In the genomic region with DNA sequence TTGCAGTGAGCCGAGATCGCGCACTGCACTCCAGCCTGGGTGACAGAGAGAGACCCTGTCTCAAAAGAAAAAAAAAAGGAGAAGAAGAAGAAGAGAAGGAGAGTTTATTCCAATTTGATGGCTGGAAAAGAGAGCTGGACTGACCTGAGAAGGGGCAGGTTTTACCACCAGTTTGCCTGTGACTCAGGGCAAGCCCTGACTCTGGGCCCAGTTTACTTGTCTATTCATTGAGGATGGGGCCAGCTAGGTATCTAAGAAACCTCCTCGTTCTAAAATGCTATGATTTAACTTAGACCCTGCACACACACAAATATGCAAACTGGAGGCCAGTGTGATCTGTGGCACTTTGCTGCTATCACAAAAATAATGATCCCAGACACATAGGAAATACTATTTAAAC, we compare ENCODE assay signal across 15 cellular contexts.
A peak's percentile ranks its signal among the peaks of the same experiment; 100 is the strongest.
DNase-seq lines count a peak whose midpoint lies in the region; ATAC-seq and TF ChIP-seq lines count a peak whose summit lies in the region.
"Had no signal": no experiment of that assay in that cellular context is flagged by ENCODE, and none has a peak within 500 bp of the region (broad histone marks: within the 10 kb centered on the region; RNA-seq: fewer than 3 reads in every experiment).

No MANE protein-coding gene starts in this region.

- H3K4me3 ChIP-seq in thoracic aorta (no peak overlapping the region), esophagus muscularis mucosa (no peak overlapping the region)
- H3K4me3 ChIP-seq: BLaER1 had no signal

- H3K4me3 Mint-ChIP-seq in natural killer cell (no peak overlapping the region), mesothelial cell of epicardium (no peak overlapping the region)
- no peak overlapping the region for H3K4me3 Mint-ChIP-seq in natural killer cell treated with Interleukin-12 subunit alpha and Interleukin-12 subunit beta and Interleukin-15 and Interleukin-18, amount 100 ng/mL, for 72 hours
- H3K4me3 Mint-ChIP-seq in activated T-helper 2 cell treated with anti-CD3 and anti-CD28 coated beads, Interferon-gamma antibody, Interleukin-2, Interleukin-4, amounts not matched to agents 10 μg/mL and 5 μg/mL and 100 μg/mL, durations not matched to agents 14 hours and 24 hours and 36 hours (ENCODE audit: low read depth) = no peak overlapping the region

- H3K27me3 ChIP-seq in thoracic aorta (replicated peaks; ENCODE audit: insufficient read depth) = no peaks in the 10 kb centered on the region
- H3K27me3 ChIP-seq in esophagus muscularis mucosa = no peaks in the 10 kb centered on the region
- H3K27me3 ChIP-seq: BLaER1 had no signal

- H3K4me1 Mint-ChIP-seq in natural killer cell = peaks cover 46 to 66% of the 10 kb centered on the region in 2 donors
- peaks cover 55 to 59% of the 10 kb centered on the region in 2 donors for H3K4me1 Mint-ChIP-seq in natural killer cell treated with Interleukin-12 subunit alpha and Interleukin-12 subunit beta and Interleukin-15 and Interleukin-18, amount 100 ng/mL, for 72 hours (ENCODE audit: low read depth in 2 of 2)
- peaks cover 21% of the 10 kb centered on the region for H3K4me1 Mint-ChIP-seq in activated T-helper 2 cell treated with anti-CD3 and anti-CD28 coated beads, Interferon-gamma antibody, Interleukin-2, Interleukin-4, amounts not matched to agents 10 μg/mL and 5 μg/mL and 100 μg/mL, durations not matched to agents 14 hours and 24 hours and 36 hours (ENCODE audit: low read depth)
- H3K4me1 Mint-ChIP-seq in mesothelial cell of epicardium = peaks cover 14% of the 10 kb centered on the region

- no peak for TF ChIP-seq POLR2A in esophagus muscularis mucosa (IDR thresholded peaks at IDR 0.05; ENCODE audit: low read depth)

- H3K9me3 Mint-ChIP-seq in natural killer cell (no peaks in the 10 kb centered on the region), mesothelial cell of epicardium (no peaks in the 10 kb centered on the region)
- H3K9me3 Mint-ChIP-seq in natural killer cell treated with Interleukin-12 subunit alpha and Interleukin-12 subunit beta and Interleukin-15 and Interleukin-18, amount 100 ng/mL, for 72 hours = no peaks in the 10 kb centered on the region
- no peaks in the 10 kb centered on the region for H3K9me3 Mint-ChIP-seq in activated T-helper 2 cell treated with anti-CD3 and anti-CD28 coated beads, Interferon-gamma antibody, Interleukin-2, Interleukin-4, amounts not matched to agents 10 μg/mL and 5 μg/mL and 100 μg/mL, durations not matched to agents 14 hours and 24 hours and 36 hours
- H3K9me3 Mint-ChIP-seq: IgD-negative memory B cell had no signal

- H3K9me3 ChIP-seq in thoracic aorta = no peaks in the 10 kb centered on the region
- no peaks in the 10 kb centered on the region for H3K9me3 ChIP-seq in esophagus muscularis mucosa

- DNase-seq in natural killer cell (no peak), mesothelial cell of epicardium (ENCODE audit: low spot score in 2 of 2, unreplicated experiment in 2 of 2) (no peak), thoracic aorta (ENCODE audit: low spot score) (no peak), esophagus muscularis mucosa (ENCODE audit: extremely low spot score) (no peak), NCI-H524 (lab: John Stamatoyannopoulos, UW) (no peak)
- no peak for DNase-seq in natural killer cell treated with Interleukin-12 subunit alpha and Interleukin-12 subunit beta and Interleukin-15 and Interleukin-18, amount 100 ng/mL, for 72 hours (ENCODE audit: low spot score)
- no peak for DNase-seq in activated T-helper 2 cell treated with anti-CD3 and anti-CD28 coated beads, Interferon-gamma antibody, Interleukin-2, Interleukin-4, amounts not matched to agents 10 μg/mL and 5 μg/mL and 100 μg/mL, durations not matched to agents 14 hours and 24 hours and 36 hours (ENCODE audit: low spot score)
- DNase-seq: NCI-H1930, NCI-H2171 treated with DMSO at 0.1 percent for 48 hours, NCI-H82, Right ventricle myocardium superior had no signal

- H3K36me3 ChIP-seq in thoracic aorta = no peaks in the 10 kb centered on the region
- H3K36me3 ChIP-seq in esophagus muscularis mucosa = no peaks in the 10 kb centered on the region

- intact Hi-C loops in natural killer cell (cut with micrococcal nuclease) = no loop called here
- intact Hi-C loops in activated T-helper 2 cell treated with anti-CD3 and anti-CD28 coated beads, Interferon-gamma antibody, Interleukin-2, Interleukin-4, amounts not matched to agents 10 μg/mL and 5 μg/mL and 100 μg/mL, durations not matched to agents 14 hours and 24 hours and 36 hours (cut with micrococcal nuclease) = no loop called here
- intact Hi-C loops in esophagus muscularis mucosa (cut with DNase I) = no loop called here

- H3K27ac Mint-ChIP-seq in natural killer cell (peak overlapping the region; percentile 8 to 50), mesothelial cell of epicardium (peak overlapping the region; percentile 69)
- H3K27ac Mint-ChIP-seq in natural killer cell treated with Interleukin-12 subunit alpha and Interleukin-12 subunit beta and Interleukin-15 and Interleukin-18, amount 100 ng/mL, for 72 hours = peak overlapping the region in 1 of 2 donors; percentile 74
- H3K27ac Mint-ChIP-seq in activated T-helper 2 cell treated with anti-CD3 and anti-CD28 coated beads, Interferon-gamma antibody, Interleukin-2, Interleukin-4, amounts not matched to agents 10 μg/mL and 5 μg/mL and 100 μg/mL, durations not matched to agents 14 hours and 24 hours and 36 hours = peak overlapping the region; percentile 38

- peaks cover 6 to 67% of the 10 kb centered on the region in 2 donors for H3K4me1 ChIP-seq in thoracic aorta (ENCODE audit: control insufficient read depth in 1 of 2, low read depth in 2 of 2)
- peaks cover 22 to 53% (median 37%) of the 10 kb centered on the region in 4 donors for H3K4me1 ChIP-seq in esophagus muscularis mucosa

- no peak for TF ChIP-seq CTCF in natural killer cell (IDR thresholded peaks at IDR 0.05)
- TF ChIP-seq CTCF in mesothelial cell of epicardium (IDR thresholded peaks at IDR 0.05; ENCODE audit: unreplicated experiment) = no peak
- no peak for TF ChIP-seq CTCF in thoracic aorta (IDR thresholded peaks at IDR 0.05)
- no peak for TF ChIP-seq CTCF in esophagus muscularis mucosa (IDR thresholded peaks at IDR 0.05)

- no peaks in the 10 kb centered on the region for H3K27me3 Mint-ChIP-seq in natural killer cell (ENCODE audit: low read depth in 2 of 2)
- no peaks in the 10 kb centered on the region for H3K27me3 Mint-ChIP-seq in natural killer cell treated with Interleukin-12 subunit alpha and Interleukin-12 subunit beta and Interleukin-15 and Interleukin-18, amount 100 ng/mL, for 72 hours
- no peaks in the 10 kb centered on the region for H3K27me3 Mint-ChIP-seq in activated T-helper 2 cell treated with anti-CD3 and anti-CD28 coated beads, Interferon-gamma antibody, Interleukin-2, Interleukin-4, amounts not matched to agents 10 μg/mL and 5 μg/mL and 100 μg/mL, durations not matched to agents 14 hours and 24 hours and 36 hours (ENCODE audit: low read depth)
- H3K27me3 Mint-ChIP-seq in mesothelial cell of epicardium (ENCODE audit: low read depth) = no peaks in the 10 kb centered on the region
- H3K27me3 Mint-ChIP-seq: IgD-negative memory B cell had no signal

- H3K27ac ChIP-seq in thoracic aorta (peak overlapping the region; percentile 34 to 70), esophagus muscularis mucosa (replicated peaks in 1 of 4) (no peak overlapping the region)
- H3K27ac ChIP-seq: BLaER1 had no signal

- WGBS in esophagus muscularis mucosa = 89% methylated on average over 4 of the region's 4 CpGs

- TF ChIP-seq EP300 in esophagus muscularis mucosa (IDR thresholded peaks at IDR 0.05) = no peak

- ATAC-seq in natural killer cell (no peak), thoracic aorta (ENCODE audit: insufficient number of reproducible peaks, low FRiP score, low read depth) (no peak), HG02870 (IDR thresholded peaks at IDR 0.05; ENCODE audit: unreplicated experiment) (no peak)
- no peak for ATAC-seq in natural killer cell treated with Interleukin-12 subunit alpha and Interleukin-12 subunit beta and Interleukin-15 and Interleukin-18, amount 100 ng/mL, for 72 hours
- ATAC-seq: Panc1 had no signal

- H3K36me3 Mint-ChIP-seq in natural killer cell (no peaks in the 10 kb centered on the region), mesothelial cell of epicardium (peaks cover 7% of the 10 kb centered on the region)
- H3K36me3 Mint-ChIP-seq in natural killer cell treated with Interleukin-12 subunit alpha and Interleukin-12 subunit beta and Interleukin-15 and Interleukin-18, amount 100 ng/mL, for 72 hours = peaks cover 14% of the 10 kb centered on the region
- peaks cover 41% of the 10 kb centered on the region for H3K36me3 Mint-ChIP-seq in activated T-helper 2 cell treated with anti-CD3 and anti-CD28 coated beads, Interferon-gamma antibody, Interleukin-2, Interleukin-4, amounts not matched to agents 10 μg/mL and 5 μg/mL and 100 μg/mL, durations not matched to agents 14 hours and 24 hours and 36 hours (ENCODE audit: low read depth)

Comparison
In these comparisons a context has a peak if more than half of its experiments do, and no peak if none do; other contexts are left out.
1. H3K27ac ChIP-seq: peak in thoracic aorta (2 of 2); none in esophagus muscularis mucosa (0 of 4).